Comparison of ENCODE assay signal across 1 cellular context in the genomic region with DNA sequence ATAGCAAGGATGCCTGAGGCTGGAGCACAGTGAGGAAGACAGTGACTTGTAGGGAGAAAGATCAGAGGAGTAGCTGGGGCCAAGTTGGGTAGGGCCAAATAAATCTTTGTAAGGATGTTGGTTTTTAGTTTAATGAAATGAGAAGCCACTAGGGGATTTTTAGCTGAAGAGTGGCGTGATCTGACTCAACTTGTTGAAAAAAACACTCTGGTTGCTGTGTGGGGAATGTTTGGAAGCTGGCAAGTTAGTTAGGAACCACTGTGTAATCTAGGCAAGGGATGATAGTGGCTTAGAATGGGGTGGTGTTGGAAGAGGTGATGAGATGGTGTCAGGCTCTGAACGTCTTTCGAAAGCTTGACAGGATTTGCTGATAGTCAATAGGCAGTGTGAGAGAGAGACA.
TF ChIP-seq lines count a peak whose summit lies in the region.

No MANE protein-coding gene starts in this region.

TF ChIP-seq in IMR-90, 13 proteins besides CTCF, POLR2A, EP300 and RAD21 (continued from another document):
- no peak for TF ChIP-seq RCOR1 (IDR thresholded peaks at IDR 0.05; ENCODE audit: insufficient replicate concordance, low read length)
- TF ChIP-seq CEBPB (IDR thresholded peaks at IDR 0.05; ENCODE audit: low read depth, low read length): no peak
- no peak for TF ChIP-seq SMC3 (IDR thresholded peaks at IDR 0.05; ENCODE audit: low read depth, low read length)
- TF ChIP-seq FOS (IDR thresholded peaks at IDR 0.05; ENCODE audit: low read depth, low read length): no peak
- no peak for TF ChIP-seq MAFK (IDR thresholded peaks at IDR 0.05; ENCODE audit: low read depth, low read length)
- TF ChIP-seq MXI1 (IDR thresholded peaks at IDR 0.05; ENCODE audit: borderline replicate concordance, low read depth, low read length): no peak
- no peak for TF ChIP-seq CHD1 (IDR thresholded peaks at IDR 0.05; ENCODE audit: low read depth, low read length)
- TF ChIP-seq, protein P1, sequence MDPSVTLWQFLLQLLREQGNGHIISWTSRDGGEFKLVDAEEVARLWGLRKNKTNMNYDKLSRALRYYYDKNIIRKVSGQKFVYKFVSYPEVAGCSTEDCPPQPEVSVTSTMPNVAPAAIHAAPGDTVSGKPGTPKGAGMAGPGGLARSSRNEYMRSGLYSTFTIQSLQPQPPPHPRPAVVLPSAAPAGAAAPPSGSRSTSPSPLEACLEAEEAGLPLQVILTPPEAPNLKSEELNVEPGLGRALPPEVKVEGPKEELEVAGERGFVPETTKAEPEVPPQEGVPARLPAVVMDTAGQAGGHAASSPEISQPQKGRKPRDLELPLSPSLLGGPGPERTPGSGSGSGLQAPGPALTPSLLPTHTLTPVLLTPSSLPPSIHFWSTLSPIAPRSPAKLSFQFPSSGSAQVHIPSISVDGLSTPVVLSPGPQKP (IDR thresholded peaks at IDR 0.05; ENCODE audit: borderline replicate concordance, low read depth, low read length): no peak
- TF ChIP-seq NFE2L2 (IDR thresholded peaks at IDR 0.05; ENCODE audit: low read depth, low read length): no peak
- TF ChIP-seq, protein P2, sequence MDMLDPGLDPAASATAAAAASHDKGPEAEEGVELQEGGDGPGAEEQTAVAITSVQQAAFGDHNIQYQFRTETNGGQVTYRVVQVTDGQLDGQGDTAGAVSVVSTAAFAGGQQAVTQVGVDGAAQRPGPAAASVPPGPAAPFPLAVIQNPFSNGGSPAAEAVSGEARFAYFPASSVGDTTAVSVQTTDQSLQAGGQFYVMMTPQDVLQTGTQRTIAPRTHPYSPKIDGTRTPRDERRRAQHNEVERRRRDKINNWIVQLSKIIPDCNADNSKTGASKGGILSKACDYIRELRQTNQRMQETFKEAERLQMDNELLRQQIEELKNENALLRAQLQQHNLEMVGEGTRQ (IDR thresholded peaks at IDR 0.05; ENCODE audit: low read depth, low read length): no peak
- no peak for TF ChIP-seq RFX5 (IDR thresholded peaks at IDR 0.05; ENCODE audit: low read depth, low read length)
